1 cellular context compared by ENCODE assay signal in the genomic region with DNA sequence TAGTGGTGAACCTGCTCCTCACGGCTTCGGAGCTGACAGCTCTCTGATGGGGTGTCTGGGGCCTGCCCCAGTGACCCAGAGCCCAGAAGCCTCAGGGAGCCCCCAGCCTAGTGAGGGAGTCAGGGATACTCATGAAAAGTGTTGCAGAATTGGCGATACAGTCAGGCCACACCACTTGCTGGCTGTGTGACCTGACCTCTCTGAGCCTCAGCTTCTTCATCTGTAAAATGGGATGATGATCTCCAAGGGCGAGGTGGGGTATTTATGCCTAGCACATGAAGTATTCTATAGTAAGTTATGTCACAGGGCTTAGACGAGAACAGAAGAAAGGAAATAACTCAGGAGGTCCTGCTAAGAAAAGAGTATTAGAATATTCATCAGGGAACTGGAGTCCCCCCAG.
TF ChIP-seq lines count a peak whose summit lies in the region.

No MANE protein-coding gene starts in this region.

TF ChIP-seq in H1, 55 proteins besides CTCF, POLR2A, EP300 and RAD21:
- TF ChIP-seq KDM1A (IDR thresholded peaks at IDR 0.05; ENCODE audit: borderline replicate concordance, low read length) (no peak), KDM5A (IDR thresholded peaks at IDR 0.05; ENCODE audit: low read length) (no peak), SUZ12 (IDR thresholded peaks at IDR 0.05; ENCODE audit: low read length) (no peak), HDAC2 (IDR thresholded peaks at IDR 0.05; ENCODE audit: borderline replicate concordance in 1 of 2, low read depth in 2 of 2, low read length in 2 of 2) (no peak), SP2 (IDR thresholded peaks at IDR 0.05; ENCODE audit: low read length) (no peak), POLR2AphosphoS5 (IDR thresholded peaks at IDR 0.05; ENCODE audit: low read depth, low read length) (no peak), HDAC6 (IDR thresholded peaks at IDR 0.05; ENCODE audit: low read depth, low read length) (no peak), ATF3 (IDR thresholded peaks at IDR 0.05; ENCODE audit: insufficient read depth, low read depth, low read length) (no peak), ASH2L (IDR thresholded peaks at IDR 0.05; ENCODE audit: low read length) (no peak), SIRT6 (IDR thresholded peaks at IDR 0.05; ENCODE audit: low read length) (no peak), ATF2 (IDR thresholded peaks at IDR 0.05; ENCODE audit: low read length) (no peak), SIN3A (conservative IDR thresholded peaks at IDR 0.05 in 1 of 2, IDR thresholded peaks at IDR 0.05 in 1 of 2; ENCODE audit: low read depth in 1 of 2, low read length in 2 of 2) (no peak), SP1 (IDR thresholded peaks at IDR 0.05; ENCODE audit: low read depth, low read length) (no peak), RNF2 (IDR thresholded peaks at IDR 0.05; ENCODE audit: borderline replicate concordance, low read depth, low read length, missing control alignments, poor library complexity, severe bottlenecking) (no peak), YY1 (IDR thresholded peaks at IDR 0.05; ENCODE audit: low read depth, low read length) (no peak)
